In genomic region chr2:39685135-39685534, GRCh38 we compare ENCODE assay signal across 23 cellular contexts. TPM values are rescaled to one million over a fixed set of nuclear protein-coding genes. Genes with fewer than 3 reads are reported as not detected.
DNase-seq lines count a peak whose midpoint lies in the region; TF ChIP-seq lines count a peak whose summit lies in the region.
"Had no signal": no experiment of that assay in that cellular context is flagged by ENCODE, and none has a peak within 500 bp of the region (broad histone marks: within the 10 kb centered on the region; RNA-seq: fewer than 3 reads in every experiment).

No MANE protein-coding gene starts in this region.

- no peaks in the 10 kb centered on the region for H3K27me3 Mint-ChIP-seq in nephron progenitor cell (ENCODE audit: low read depth, poor library complexity)

- H3K4me1 Mint-ChIP-seq in nephron progenitor cell: peaks cover 32% of the 10 kb centered on the region

- peak overlapping the region; percentile 27 for H3K27ac Mint-ChIP-seq in nephron progenitor cell
- H3K27ac Mint-ChIP-seq: CD8-positive, alpha-beta T cell had no signal

- no peak for TF ChIP-seq POLR2A in lower leg skin (IDR thresholded peaks at IDR 0.05)

- peaks cover 11% of the 10 kb centered on the region for H3K36me3 Mint-ChIP-seq in nephron progenitor cell (ENCODE audit: low read depth)
- H3K36me3 Mint-ChIP-seq: CD8-positive, alpha-beta T cell had no signal

- intact Hi-C loops in head of caudate nucleus (cut with DNase I): no loop called here
- intact Hi-C loops in lower leg skin (cut with DNase I; ENCODE audit: low total_unique reads): no loop called here

- 95 to 100% methylated on average over 1 of the region's 1 CpG for WGBS in lower leg skin, 2 donors

- no peak overlapping the region for H3K4me3 ChIP-seq in lower leg skin (ENCODE audit: low read depth, poor library complexity, severe bottlenecking)
- H3K4me3 ChIP-seq: A549, GM23248, PC-9, SJCRH30 had no signal

- TF ChIP-seq CTCF in nephron progenitor cell (IDR thresholded peaks at IDR 0.05): no peak
- TF ChIP-seq CTCF in lower leg skin (IDR thresholded peaks at IDR 0.05): no peak

- peaks cover under 1% of the 10 kb centered on the region for H3K9me3 Mint-ChIP-seq in nephron progenitor cell
- H3K9me3 Mint-ChIP-seq: CD8-positive, alpha-beta T cell had no signal

- H3K4me3 Mint-ChIP-seq in nephron progenitor cell: no peak overlapping the region
- H3K4me3 Mint-ChIP-seq: CD8-positive, alpha-beta T cell had no signal

- DNase-seq in GDM1 (lab: John Stamatoyannopoulos, UW): peak; percentile 82
- DNase-seq in MV-4-11 (lab: John Stamatoyannopoulos, UW): peak; percentile 46
- DNase-seq in UCSD-AML1 (lab: John Stamatoyannopoulos, UW; ENCODE audit: unreplicated experiment): peak; percentile 17
- DNase-seq in nephron progenitor cell: no peak
- no peak for DNase-seq in head of caudate nucleus
- DNase-seq in DMS 273 treated with DMSO at 0.1 percent for 48 hours (lab: John Stamatoyannopoulos, UW): no peak
- no peak for DNase-seq in lower leg skin (ENCODE audit: low spot score in 2 of 2)
- DNase-seq: Caco-2; CD8-positive, alpha-beta T cell; DND-41; GM23248; H7; IMR-90; NCI-H1105 treated with DMSO at 0.1 percent for 48 hours; NCI-H2029; NCI-H2227 treated with DMSO at 0.1 percent for 48 hours; NCI-H526 treated with DMSO at 0.1 percent for 48 hours; PC-9; SJCRH30 had no signal

RNA-seq across cellular contexts. Expression of gene TMEM178A, which starts 19.4 kb away (rescaled TPM):
- total RNA-seq in lower leg skin: 1 to 10 TPM in 2 of 4 donors, under 1 TPM in 2; 0.68 to 1.4 (median 1.1) TPM
- total RNA-seq: NCI-H460; RPMI7951; T-helper 1 cell treated with Interleukin-12 subunit alpha and Interleukin-12 subunit beta and Interleukin-4 antibody, amounts not matched to agents 30 ng/mL and 1 ng/mL, for 36 hours had no signal

Comparison
In these comparisons a context has a peak if more than half of its experiments do, and no peak if none do; other contexts are left out.
1. DNase-seq: peak in GDM1 (single experiment), MV-4-11 (single experiment) and UCSD-AML1 (single experiment); none in nephron progenitor cell (single experiment), head of caudate nucleus (0 of 42), DMS 273 treated with DMSO at 0.1 percent for 48 hours (single experiment) and lower leg skin (0 of 2).